ENCODE assay signal across 1 cellular context in genomic region chr18:8994603-8995002, GRCh38.
TF ChIP-seq lines count a peak whose summit lies in the region.

No MANE protein-coding gene starts in this region.

TF ChIP-seq in IMR-90, 13 proteins besides CTCF, POLR2A, EP300 and RAD21:
- TF ChIP-seq MXI1 (IDR thresholded peaks at IDR 0.05; ENCODE audit: borderline replicate concordance, low read depth, low read length) (no peak), CEBPB (IDR thresholded peaks at IDR 0.05; ENCODE audit: low read depth, low read length) (no peak), MAFK (IDR thresholded peaks at IDR 0.05; ENCODE audit: low read depth, low read length) (no peak), MAZ (IDR thresholded peaks at IDR 0.05; ENCODE audit: borderline replicate concordance, low read depth, low read length) (no peak), BHLHE40 (IDR thresholded peaks at IDR 0.05; ENCODE audit: low read depth, low read length) (no peak), NFE2L2 (IDR thresholded peaks at IDR 0.05; ENCODE audit: low read depth, low read length) (no peak)
